In the genomic region with DNA sequence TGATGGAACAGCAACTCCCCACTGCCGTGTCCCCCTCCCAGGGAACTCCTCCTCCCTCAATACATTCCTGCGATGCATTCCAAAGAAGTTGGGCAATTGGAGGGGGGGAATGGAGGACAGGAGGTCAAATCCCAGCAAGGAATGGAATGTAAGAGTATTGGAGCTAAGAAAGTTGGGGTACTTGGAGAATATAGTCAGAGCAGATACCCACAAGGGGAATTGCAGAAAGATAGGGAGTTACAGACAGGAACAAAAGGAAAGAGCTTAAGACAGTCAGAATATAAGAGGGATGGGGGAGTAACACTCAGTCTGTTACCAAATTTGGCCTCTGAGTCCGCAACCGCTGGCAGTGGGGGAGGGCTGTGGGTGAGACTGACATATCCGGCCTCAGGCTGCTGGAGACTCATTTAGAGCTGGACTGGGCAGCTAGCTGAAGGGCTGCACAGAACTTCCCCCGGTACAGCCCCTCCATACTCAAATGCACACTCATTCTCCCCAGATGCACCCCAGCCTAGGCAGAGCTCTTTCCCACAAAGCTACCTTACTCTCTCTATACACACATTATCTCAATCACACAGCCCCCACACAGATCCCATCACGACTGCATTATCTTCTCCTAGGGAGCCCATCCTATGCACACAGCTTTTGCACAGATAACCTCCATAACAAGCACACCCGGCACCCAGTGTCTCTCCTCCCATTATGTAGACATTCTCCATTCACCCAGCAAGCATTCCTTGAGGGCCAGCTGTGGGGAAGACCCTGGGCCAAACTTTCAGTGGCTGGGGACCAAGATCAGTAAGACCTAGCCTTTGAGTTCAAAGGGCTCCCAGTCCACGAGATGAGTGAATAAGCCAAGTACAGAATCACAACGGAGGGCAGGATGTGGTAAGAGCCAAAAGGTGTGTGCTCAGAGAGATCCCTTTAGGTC, we compare ENCODE assay signal across 1 cellular context.
TF ChIP-seq lines count a peak whose summit lies in the region.

No MANE protein-coding gene starts in this region.

TF ChIP-seq in liver, 16 proteins besides CTCF, POLR2A, EP300 and RAD21 (continued from another document):
- TF ChIP-seq, protein P1, sequence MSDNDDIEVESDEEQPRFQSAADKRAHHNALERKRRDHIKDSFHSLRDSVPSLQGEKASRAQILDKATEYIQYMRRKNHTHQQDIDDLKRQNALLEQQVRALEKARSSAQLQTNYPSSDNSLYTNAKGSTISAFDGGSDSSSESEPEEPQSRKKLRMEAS (IDR thresholded peaks at IDR 0.05) = no peak
- TF ChIP-seq, protein P2, sequence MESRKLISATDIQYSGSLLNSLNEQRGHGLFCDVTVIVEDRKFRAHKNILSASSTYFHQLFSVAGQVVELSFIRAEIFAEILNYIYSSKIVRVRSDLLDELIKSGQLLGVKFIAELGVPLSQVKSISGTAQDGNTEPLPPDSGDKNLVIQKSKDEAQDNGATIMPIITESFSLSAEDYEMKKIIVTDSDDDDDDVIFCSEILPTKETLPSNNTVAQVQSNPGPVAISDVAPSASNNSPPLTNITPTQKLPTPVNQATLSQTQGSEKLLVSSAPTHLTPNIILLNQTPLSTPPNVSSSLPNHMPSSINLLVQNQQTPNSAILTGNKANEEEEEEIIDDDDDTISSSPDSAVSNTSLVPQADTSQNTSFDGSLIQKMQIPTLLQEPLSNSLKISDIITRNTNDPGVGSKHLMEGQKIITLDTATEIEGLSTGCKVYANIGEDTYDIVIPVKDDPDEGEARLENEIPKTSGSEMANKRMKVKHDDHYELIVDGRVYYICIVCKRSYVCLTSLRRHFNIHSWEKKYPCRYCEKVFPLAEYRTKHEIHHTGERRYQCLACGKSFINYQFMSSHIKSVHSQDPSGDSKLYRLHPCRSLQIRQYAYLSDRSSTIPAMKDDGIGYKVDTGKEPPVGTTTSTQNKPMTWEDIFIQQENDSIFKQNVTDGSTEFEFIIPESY (IDR thresholded peaks at IDR 0.05) = peak; percentile 44
- peak; percentile 81 for TF ChIP-seq NR2F2 (IDR thresholded peaks at IDR 0.05)
- no peak for TF ChIP-seq YY1 (IDR thresholded peaks at IDR 0.05)
- TF ChIP-seq FOXA2 (IDR thresholded peaks at IDR 0.05) = no peak
- peak; percentile 51 for TF ChIP-seq SP1 (IDR thresholded peaks at IDR 0.05)
- peak in 1 of 2 donors; percentile 22 for TF ChIP-seq JUND (IDR thresholded peaks at IDR 0.05)
- TF ChIP-seq, protein P3, sequence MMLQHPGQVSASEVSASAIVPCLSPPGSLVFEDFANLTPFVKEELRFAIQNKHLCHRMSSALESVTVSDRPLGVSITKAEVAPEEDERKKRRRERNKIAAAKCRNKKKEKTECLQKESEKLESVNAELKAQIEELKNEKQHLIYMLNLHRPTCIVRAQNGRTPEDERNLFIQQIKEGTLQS (IDR thresholded peaks at IDR 0.05) = no peak
- TF ChIP-seq GABPA (IDR thresholded peaks at IDR 0.05 in 1 of 2, conservative IDR thresholded peaks at IDR 0.05 in 1 of 2) = no peak
- TF ChIP-seq EGR1 (IDR thresholded peaks at IDR 0.05; ENCODE audit: low read depth in 2 of 2) = no peak
